8 cellular contexts compared by ENCODE assay signal in the genomic region with DNA sequence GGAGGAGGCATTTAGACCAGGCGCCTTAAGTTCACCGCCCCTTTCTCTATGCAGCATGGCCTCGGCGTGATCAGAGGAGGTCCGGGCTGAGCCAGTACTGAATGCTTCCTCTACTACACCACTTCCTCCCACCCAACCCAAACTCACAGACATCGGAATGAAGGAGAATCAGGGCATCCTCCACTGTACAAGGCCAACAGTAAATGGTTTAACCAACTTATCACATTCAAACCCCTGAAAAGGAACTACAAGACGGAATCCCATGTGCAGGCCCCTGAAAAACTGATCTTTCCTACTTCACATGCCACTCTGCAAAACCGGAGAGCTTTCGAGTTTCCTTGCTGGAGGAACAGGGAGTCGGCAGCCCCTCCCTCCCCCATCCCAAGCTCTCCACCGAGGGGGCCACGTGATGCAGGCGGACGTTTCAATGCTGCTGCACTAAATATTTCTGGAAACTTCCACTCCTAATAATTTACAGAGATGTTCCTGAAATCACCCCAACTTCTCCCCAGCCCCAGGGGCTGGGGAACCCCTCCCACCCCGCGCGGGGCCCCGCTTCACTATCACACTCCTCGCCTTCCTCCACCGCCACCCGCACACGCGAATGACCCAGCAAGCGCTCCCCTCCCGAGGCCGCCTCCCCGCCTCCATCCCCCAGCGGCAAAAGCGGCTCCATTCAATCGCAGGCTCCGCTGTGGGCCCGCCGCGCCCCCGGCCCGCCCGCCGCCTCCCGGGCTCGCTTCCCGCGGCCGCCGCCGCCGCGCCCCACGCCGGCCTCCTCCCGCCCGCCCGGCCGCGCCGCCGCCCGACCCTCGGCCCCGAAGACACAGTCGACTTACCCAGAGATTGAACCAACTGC. TPM values are rescaled to one million over a fixed set of nuclear protein-coding genes. Genes with fewer than 3 reads are reported as not detected.
DNase-seq lines count a peak whose midpoint lies in the region; ATAC-seq and TF ChIP-seq lines count a peak whose summit lies in the region.

No MANE protein-coding gene starts in this region.

- H3K4me1 ChIP-seq in endocrine pancreas (ENCODE audit: control insufficient read depth, insufficient read depth, low read length), result peaks cover 6% of the 10 kb centered on the region

- H3K4me3 Mint-ChIP-seq in CD4-positive, alpha-beta T cell, result peak overlapping the region; percentile 99

- no peaks in the 10 kb centered on the region for H3K9me3 Mint-ChIP-seq in CD4-positive, alpha-beta T cell

- H3K36me3 Mint-ChIP-seq in CD4-positive, alpha-beta T cell (ENCODE audit: low read depth), result peaks cover 22% of the 10 kb centered on the region

- TF ChIP-seq CTCF in CD4-positive, alpha-beta T cell (IDR thresholded peaks at IDR 0.05), result no peak

- no peaks in the 10 kb centered on the region for H3K36me3 ChIP-seq in endocrine pancreas (ENCODE audit: control insufficient read depth, insufficient read depth, low read length)

- POLR2A ChIA-PET in CD4-positive, alpha-beta T cell (lab: Charles Lee), result interaction anchor here (1.6 to 3.3 kb wide), 12 partner anchors 9 to 659 kb away, joined by 3 to 53 read pairs (median 12); partner anchors contain the start of genes B3GNT2, FAM161A and USP34

- peak overlapping the region; percentile 90 for H3K4me3 ChIP-seq in endocrine pancreas (ENCODE audit: control insufficient read depth, insufficient read depth, low read length)

- H3K27ac Mint-ChIP-seq in CD4-positive, alpha-beta T cell, result peak overlapping the region; percentile 97

- H3K9ac ChIP-seq in endocrine pancreas (ENCODE audit: control insufficient read depth, insufficient read depth, low read length), result peak overlapping the region; percentile 42

- CTCF ChIA-PET in CD4-positive, alpha-beta T cell (lab: Charles Lee), result interaction anchor here (3.7 kb wide), 1 partner anchor 111 kb away, joined by 13 read pairs; no protein-coding TSS in a partner anchor

- DNase-seq in CD4-positive, alpha-beta T cell, result peak; percentile 70 to 85 (median 76)
- DNase-seq in NK-92 treated with Interleukin-12 subunit alpha and Interleukin-12 subunit beta, amount 100 ng/mL, for 24 hours (lab: John Stamatoyannopoulos, UW), result peak; percentile 82
- peak; percentile 72 for DNase-seq in activated CD8-positive, alpha-beta memory T cell treated with anti-CD3 and anti-CD28 coated beads, Interleukin-2, amount 50 U/mL, for 1 hour (ENCODE audit: extremely low read depth)
- DNase-seq in mesenteric fat pad (ENCODE audit: low spot score), result peak; percentile 91
- peak; percentile 62 for DNase-seq in stimulated activated CD8-positive, alpha-beta memory T cell treated with anti-CD3 and anti-CD28 coated beads, Interleukin-15, amount 100 ng/mL, for 1 hour (ENCODE audit: low read depth)

- intact Hi-C loops in CD4-positive, alpha-beta T cell (cut with DNase I, micrococcal nuclease), result loop anchor here (5.0 to 10.0 kb wide), 7 partner anchors 110 to 470 kb away; partner anchors contain the start of genes FAM161A (in 1 of the 2) and SANBR (in 1 of the 2)

- peak overlapping the region; percentile 98 for H3K27ac ChIP-seq in CD4-positive, alpha-beta T cell (ENCODE audit: low read depth, low read length)

- no peaks in the 10 kb centered on the region for H3K9me3 ChIP-seq in CD4-positive, alpha-beta T cell (ENCODE audit: control insufficient read depth, low read length)
- H3K9me3 ChIP-seq in endocrine pancreas (ENCODE audit: control insufficient read depth, low read length), result no peaks in the 10 kb centered on the region

- H3K4me1 Mint-ChIP-seq in CD4-positive, alpha-beta T cell (ENCODE audit: low read depth), result peaks cover 34% of the 10 kb centered on the region

- peak; percentile 56 for ATAC-seq in CD4-positive, alpha-beta T cell (ENCODE audit: poor library complexity)
- ATAC-seq in GM19397 (IDR thresholded peaks at IDR 0.05; ENCODE audit: unreplicated experiment) (peak; percentile 44), HG03565 (IDR thresholded peaks at IDR 0.05; ENCODE audit: unreplicated experiment) (peak; percentile 39)

- no peaks in the 10 kb centered on the region for H3K27me3 ChIP-seq in CD4-positive, alpha-beta T cell (ENCODE audit: control insufficient read depth, insufficient read depth, low read length)
- no peaks in the 10 kb centered on the region for H3K27me3 ChIP-seq in endocrine pancreas (ENCODE audit: control insufficient read depth, insufficient read depth, low read length)

- no peaks in the 10 kb centered on the region for H3K27me3 Mint-ChIP-seq in CD4-positive, alpha-beta T cell

RNA-seq across cellular contexts. Expression of gene XPO1, which starts 1.2 kb away (rescaled TPM):
- total RNA-seq in CD4-positive, alpha-beta T cell, result 100 to 1,000 TPM; 111 to 118 TPM
- 71.3 TPM for total RNA-seq in mesenteric fat pad

Comparison
In these comparisons a context has a peak if more than half of its experiments do, and no peak if none do; other contexts are left out.
1. Peak in every context shown above with its lines: DNase-seq, ATAC-seq, H3K4me3 ChIP-seq and H3K27ac ChIP-seq.